ENCODE assay signal across 16 cellular contexts in the genomic region with DNA sequence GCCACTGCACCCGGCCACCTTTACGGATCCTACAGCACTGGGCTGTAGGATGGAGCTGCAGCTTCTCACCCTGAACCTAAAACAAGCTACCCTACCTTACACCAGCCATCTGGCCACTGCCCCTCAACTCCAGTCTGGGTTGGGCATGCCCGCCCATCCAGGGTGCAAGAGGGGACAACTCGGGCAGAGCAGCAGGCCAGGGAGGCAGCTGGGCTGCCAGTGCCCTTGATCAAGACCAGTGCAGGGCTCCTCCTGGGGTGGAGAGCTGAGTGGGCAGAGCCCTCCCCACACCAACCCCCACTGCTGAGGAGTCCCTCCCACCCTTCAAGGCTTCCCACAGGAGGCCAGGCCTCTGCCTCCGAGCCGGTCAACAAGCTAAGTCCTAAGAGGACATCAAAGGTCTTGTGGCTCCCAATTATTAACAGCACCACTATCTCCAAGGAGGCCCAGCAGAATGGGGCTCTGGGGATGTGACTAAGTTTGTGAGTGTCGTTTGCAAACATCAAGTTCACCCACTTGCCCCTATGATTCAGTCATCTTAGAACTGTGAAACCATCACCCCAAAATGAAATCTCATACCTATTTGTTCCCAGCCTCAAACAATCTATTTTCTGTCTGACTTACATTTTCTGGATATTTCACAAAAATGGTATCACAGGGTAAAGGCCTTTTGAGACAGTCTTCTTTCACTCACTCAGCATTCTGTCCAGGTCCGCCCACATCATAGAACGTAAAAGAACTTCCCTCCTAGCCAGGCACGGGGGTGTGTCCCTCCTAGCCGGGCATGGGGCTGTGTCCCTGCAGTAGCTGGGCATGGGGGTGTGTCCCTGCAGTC. TPM values are rescaled to one million over a fixed set of nuclear protein-coding genes. Genes with fewer than 3 reads are reported as not detected.
A peak's percentile ranks its signal among the peaks of the same experiment; 100 is the strongest.
DNase-seq lines count a peak whose midpoint lies in the region; ATAC-seq and TF ChIP-seq lines count a peak whose summit lies in the region.
"Had no signal": no experiment of that assay in that cellular context is flagged by ENCODE, and none has a peak within 500 bp of the region (broad histone marks: within the 10 kb centered on the region; RNA-seq: fewer than 3 reads in every experiment).

No MANE protein-coding gene starts in this region.

- H3K79me2 ChIP-seq in osteoblast (ENCODE audit: insufficient read depth, low read length): peaks cover 28% of the 10 kb centered on the region
- H3K79me2 ChIP-seq: parathyroid adenoma had no signal

- no peaks in the 10 kb centered on the region for H3K27me3 Mint-ChIP-seq in activated CD8-positive, alpha-beta T cell treated with anti-CD3 and anti-CD28 coated beads, Interleukin-2, amount 10 ng/mL, durations not matched to agents 7 days and 5 days (ENCODE audit: low read depth)

- TF ChIP-seq CTCF in cardiac muscle cell (IDR thresholded peaks at IDR 0.05; ENCODE audit: low read depth, low read length) (no peak), osteoblast (IDR thresholded peaks at IDR 0.05; ENCODE audit: extremely low read depth, low read depth, low read length) (no peak)

- H2AFZ ChIP-seq in osteoblast (ENCODE audit: low read length): no peak overlapping the region
- H2AFZ ChIP-seq: parathyroid adenoma, PC-9 had no signal

- intact Hi-C loops in left ventricle myocardium superior (cut with micrococcal nuclease): no loop called here

- H3K4me3 Mint-ChIP-seq in activated CD8-positive, alpha-beta T cell treated with anti-CD3 and anti-CD28 coated beads, Interleukin-2, amount 10 ng/mL, durations not matched to agents 7 days and 5 days: no peak overlapping the region

- H3K27ac Mint-ChIP-seq in activated CD8-positive, alpha-beta T cell treated with anti-CD3 and anti-CD28 coated beads, Interleukin-2, amount 10 ng/mL, durations not matched to agents 7 days and 5 days: peak overlapping the region; percentile 1

- H3K4me1 ChIP-seq in cardiac muscle cell (ENCODE audit: low read depth) (no peaks in the 10 kb centered on the region), osteoblast (ENCODE audit: insufficient read depth, low read length) (peaks cover 20% of the 10 kb centered on the region)
- H3K4me1 ChIP-seq: gastroesophageal sphincter, left ventricle myocardium inferior, parathyroid adenoma had no signal

- ATAC-seq in left ventricle myocardium superior: no peak
- ATAC-seq in activated CD8-positive, alpha-beta T cell treated with anti-CD3 and anti-CD28 coated beads, Interleukin-2, amount 10 ng/mL, durations not matched to agents 7 days and 5 days: no peak
- no peak for ATAC-seq in HG02938 (IDR thresholded peaks at IDR 0.05; ENCODE audit: unreplicated experiment)
- ATAC-seq: gastroesophageal sphincter had no signal

- H3K36me3 Mint-ChIP-seq in activated CD8-positive, alpha-beta T cell treated with anti-CD3 and anti-CD28 coated beads, Interleukin-2, amount 10 ng/mL, durations not matched to agents 7 days and 5 days (ENCODE audit: low read depth): peaks cover 46% of the 10 kb centered on the region

- CTCF ChIA-PET in activated CD8-positive, alpha-beta T cell treated with anti-CD3 and anti-CD28 coated beads, Interleukin-2, amount 10 ng/mL, durations not matched to agents 7 days and 5 days (lab: Charles Lee): interaction anchor here (0.8 to 1.1 kb wide), 2 partner anchors 10 to 18 kb away, joined by 3 read pairs; no protein-coding TSS in a partner anchor

- no peaks in the 10 kb centered on the region for H3K9me3 ChIP-seq in cardiac muscle cell (ENCODE audit: low read depth)
- H3K9me3 ChIP-seq in osteoblast (ENCODE audit: low read depth, low read length): no peaks in the 10 kb centered on the region
- H3K9me3 ChIP-seq: gastroesophageal sphincter, left ventricle myocardium inferior had no signal

- H3K27me3 ChIP-seq in cardiac muscle cell (no peaks in the 10 kb centered on the region), osteoblast (ENCODE audit: insufficient read depth, low read length) (no peaks in the 10 kb centered on the region)
- H3K27me3 ChIP-seq: gastroesophageal sphincter had no signal

- POLR2A ChIA-PET in activated CD8-positive, alpha-beta T cell treated with anti-CD3 and anti-CD28 coated beads, Interleukin-2, amount 10 ng/mL, durations not matched to agents 7 days and 5 days (lab: Charles Lee): no interaction called here

- H3K4me1 Mint-ChIP-seq in activated CD8-positive, alpha-beta T cell treated with anti-CD3 and anti-CD28 coated beads, Interleukin-2, amount 10 ng/mL, durations not matched to agents 7 days and 5 days (ENCODE audit: low read depth): peaks cover 2% of the 10 kb centered on the region

- H3K9me3 Mint-ChIP-seq in activated CD8-positive, alpha-beta T cell treated with anti-CD3 and anti-CD28 coated beads, Interleukin-2, amount 10 ng/mL, durations not matched to agents 7 days and 5 days (ENCODE audit: insufficient read depth): no peaks in the 10 kb centered on the region

- DNase-seq in cardiac muscle cell (ENCODE audit: low read depth in 1 of 2, low spot score in 1 of 2) (no peak), left ventricle myocardium superior (no peak), osteoblast (ENCODE audit: insufficient read length, low spot score, missing footprints) (peak; percentile 85), kidney tubule cell (ENCODE audit: low spot score) (no peak)
- no peak for DNase-seq in activated CD8-positive, alpha-beta T cell treated with anti-CD3 and anti-CD28 coated beads, Interleukin-2, amount 10 ng/mL, durations not matched to agents 7 days and 5 days
- DNase-seq: activated CD8-positive, alpha-beta memory T cell treated with anti-CD3 and anti-CD28 coated beads for 24 hours; COR-L47; KG1; left ventricle myocardium inferior; NCI-H1048; PC-9 had no signal

- peaks cover 22% of the 10 kb centered on the region for H3K36me3 ChIP-seq in cardiac muscle cell
- peaks cover 63% of the 10 kb centered on the region for H3K36me3 ChIP-seq in osteoblast (ENCODE audit: insufficient read depth, low read length)

- no peak overlapping the region for H3K4me3 ChIP-seq in cardiac muscle cell
- H3K4me3 ChIP-seq in osteoblast (ENCODE audit: insufficient read depth, low read length): no peak overlapping the region
- H3K4me3 ChIP-seq: gastroesophageal sphincter, left ventricle myocardium inferior, PC-9, skin epidermis had no signal

- no peak overlapping the region for H3K4me2 ChIP-seq in osteoblast (ENCODE audit: insufficient read depth, low read length)
- H3K4me2 ChIP-seq: PC-9 had no signal

- H4K20me1 ChIP-seq in osteoblast (ENCODE audit: insufficient read depth, low read length): peaks cover 59% of the 10 kb centered on the region

- H3K27ac ChIP-seq in cardiac muscle cell (peak overlapping the region; percentile 22), osteoblast (ENCODE audit: low read depth, low read length) (peak overlapping the region; percentile 46)
- H3K27ac ChIP-seq: left ventricle myocardium inferior, parathyroid adenoma, PC-9, skin epidermis had no signal

RNA-seq across cellular contexts. Expression of a gene that starts 11.0 kb away (rescaled TPM):
- total RNA-seq in cardiac muscle cell: 62.2 and 64.1 TPM in 2 replicates
- 27.9 and 60.4 TPM in 2 replicates for polyA plus RNA-seq in cardiac muscle cell
- total RNA-seq in left ventricle myocardium superior: 23.1 TPM
- 10 to 100 TPM; 52.1 to 63.2 TPM for total RNA-seq in activated CD8-positive, alpha-beta T cell treated with anti-CD3 and anti-CD28 coated beads, Interleukin-2, amount 10 ng/mL, durations not matched to agents 7 days and 5 days
- 31.5 and 37.3 TPM in 2 replicates for total RNA-seq in osteoblast

RNA-seq across cellular contexts. Expression of a gene that starts 19.1 kb away (rescaled TPM):
- total RNA-seq in cardiac muscle cell (144 and 158 TPM in 2 replicates), left ventricle myocardium superior (103 TPM), osteoblast (204 TPM in 2 replicates)
- polyA plus RNA-seq in cardiac muscle cell: 163 and 174 TPM in 2 replicates
- 100 to 1,000 TPM; 278 to 289 TPM for total RNA-seq in activated CD8-positive, alpha-beta T cell treated with anti-CD3 and anti-CD28 coated beads, Interleukin-2, amount 10 ng/mL, durations not matched to agents 7 days and 5 days

RNA-seq across cellular contexts. Expression of a gene that starts 23.6 kb away (rescaled TPM):
- 1.6 and 7.6 TPM in 2 replicates for total RNA-seq in cardiac muscle cell
- polyA plus RNA-seq in cardiac muscle cell: 1.7 and 8.2 TPM in 2 replicates
- not detected for total RNA-seq in left ventricle myocardium superior
- total RNA-seq in activated CD8-positive, alpha-beta T cell treated with anti-CD3 and anti-CD28 coated beads, Interleukin-2, amount 10 ng/mL, durations not matched to agents 7 days and 5 days: 1 to 10 TPM in 1 of 2 experiments, under 1 TPM in 1; 0.61 to 1.9 TPM
- not detected in 2 replicates for total RNA-seq in osteoblast
- total RNA-seq: epithelial cell of proximal tubule, left ventricle myocardium inferior, PC-9 had no signal

RNA-seq across cellular contexts. Expression of a gene that starts 31.8 kb away (rescaled TPM):
- total RNA-seq in cardiac muscle cell (17.6 and 34.7 TPM in 2 replicates), left ventricle myocardium superior (3.5 TPM), osteoblast (8.0 and 9.0 TPM in 2 replicates)
- polyA plus RNA-seq in cardiac muscle cell: 18.9 and 21.2 TPM in 2 replicates
- total RNA-seq in activated CD8-positive, alpha-beta T cell treated with anti-CD3 and anti-CD28 coated beads, Interleukin-2, amount 10 ng/mL, durations not matched to agents 7 days and 5 days: 10 to 100 TPM; 51.2 to 56.4 TPM

RNA-seq across cellular contexts. Expression of a gene that starts 38.7 kb away (rescaled TPM):
- total RNA-seq in cardiac muscle cell (24.0 and 36.8 TPM in 2 replicates), left ventricle myocardium superior (8.5 TPM), osteoblast (5.9 and 6.5 TPM in 2 replicates)
- polyA plus RNA-seq in cardiac muscle cell: 33.4 and 40.2 TPM in 2 replicates
- 10 to 100 TPM; 59.3 to 60.5 TPM for total RNA-seq in activated CD8-positive, alpha-beta T cell treated with anti-CD3 and anti-CD28 coated beads, Interleukin-2, amount 10 ng/mL, durations not matched to agents 7 days and 5 days
